ENCODE assay signal across 27 cellular contexts in the genomic region with DNA sequence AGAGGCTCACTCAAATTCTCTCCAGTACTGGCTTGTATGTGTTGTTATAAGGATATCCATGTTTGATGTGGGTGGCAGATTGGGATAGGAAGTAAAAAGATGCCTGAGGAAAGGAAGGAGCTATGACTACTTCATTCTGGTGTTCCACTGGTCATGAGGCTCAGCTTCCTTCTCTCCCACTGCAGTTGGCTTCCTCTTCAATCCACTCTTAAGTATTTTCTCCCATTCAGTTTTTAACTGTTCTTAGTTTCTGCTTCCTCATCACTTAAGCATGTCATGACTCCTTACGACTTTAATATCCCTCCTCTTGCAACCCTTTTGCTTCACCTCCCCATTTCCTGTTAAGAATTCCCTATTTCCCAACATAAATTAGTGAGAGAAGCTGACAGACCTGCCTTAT.
DNase-seq lines count a peak whose midpoint lies in the region; ATAC-seq and TF ChIP-seq lines count a peak whose summit lies in the region.
"Had no signal": no experiment of that assay in that cellular context is flagged by ENCODE, and none has a peak within 500 bp of the region (broad histone marks: within the 10 kb centered on the region; RNA-seq: fewer than 3 reads in every experiment).

No MANE protein-coding gene starts in this region.

- TF ChIP-seq CTCF in AG04449 (IDR thresholded peaks at IDR 0.05; ENCODE audit: insufficient read depth, low read length, missing control alignments) (no peak), nephron (IDR thresholded peaks at IDR 0.05; ENCODE audit: unreplicated experiment in 3 of 3) (no peak), lower leg skin (IDR thresholded peaks at IDR 0.05) (no peak)

- H3K36me3 Mint-ChIP-seq in nephron (ENCODE audit: low read depth): peaks cover 36% of the 10 kb centered on the region
- H3K36me3 Mint-ChIP-seq in activated T-helper 1 cell treated with anti-CD3 and anti-CD28 coated beads, Interleukin-12 subunit alpha, Interleukin-12 subunit beta, Interleukin-2, Interleukin-4 antibody, amounts not matched to agents 30 ng/mL and 10 ng/mL and 1 ng/mL, durations not matched to agents 14 hours and 24 hours and 36 hours (ENCODE audit: low read depth): peaks cover 2% of the 10 kb centered on the region

- no peak for ATAC-seq in HG02588 (IDR thresholded peaks at IDR 0.05; ENCODE audit: unreplicated experiment)
- ATAC-seq: A549; activated CD8-positive, alpha-beta T cell treated with anti-CD3 and anti-CD28 coated beads for 36 hours; naive thymus-derived CD8-positive, alpha-beta T cell had no signal

- H3K4me3 Mint-ChIP-seq in nephron: no peak overlapping the region
- H3K4me3 Mint-ChIP-seq in activated T-helper 1 cell treated with anti-CD3 and anti-CD28 coated beads, Interleukin-12 subunit alpha, Interleukin-12 subunit beta, Interleukin-2, Interleukin-4 antibody, amounts not matched to agents 30 ng/mL and 10 ng/mL and 1 ng/mL, durations not matched to agents 14 hours and 24 hours and 36 hours: no peak overlapping the region
- H3K4me3 Mint-ChIP-seq: activated CD8-positive, alpha-beta T cell treated with anti-CD3 and anti-CD28 coated beads for 36 hours; activated naive CD8-positive, alpha-beta T cell treated with anti-CD3 and anti-CD28 coated beads for 36 hours; naive thymus-derived CD8-positive, alpha-beta T cell had no signal

- no peaks in the 10 kb centered on the region for H3K27me3 Mint-ChIP-seq in nephron (ENCODE audit: low read depth)
- no peaks in the 10 kb centered on the region for H3K27me3 Mint-ChIP-seq in activated T-helper 1 cell treated with anti-CD3 and anti-CD28 coated beads, Interleukin-12 subunit alpha, Interleukin-12 subunit beta, Interleukin-2, Interleukin-4 antibody, amounts not matched to agents 30 ng/mL and 10 ng/mL and 1 ng/mL, durations not matched to agents 14 hours and 24 hours and 36 hours (ENCODE audit: insufficient read depth)
- H3K27me3 Mint-ChIP-seq: activated CD8-positive, alpha-beta T cell treated with anti-CD3 and anti-CD28 coated beads for 36 hours; activated naive CD8-positive, alpha-beta T cell treated with anti-CD3 and anti-CD28 coated beads for 36 hours; CD4-positive, CD25-positive, alpha-beta regulatory T cell; naive thymus-derived CD8-positive, alpha-beta T cell had no signal

- intact Hi-C loops in head of caudate nucleus (cut with DNase I) (no loop called here), lower leg skin (cut with DNase I; ENCODE audit: low total_unique reads) (no loop called here)
- intact Hi-C loops in activated T-helper 1 cell treated with anti-CD3 and anti-CD28 coated beads, Interleukin-12 subunit alpha, Interleukin-12 subunit beta, Interleukin-2, Interleukin-4 antibody, amounts not matched to agents 30 ng/mL and 10 ng/mL and 1 ng/mL, durations not matched to agents 14 hours and 24 hours and 36 hours (cut with micrococcal nuclease): no loop called here

- no peak for TF ChIP-seq POLR2A in lower leg skin (IDR thresholded peaks at IDR 0.05)

- no peak overlapping the region for H3K4me3 ChIP-seq in AG04449 (ENCODE audit: low read depth, low read length)
- no peak overlapping the region for H3K4me3 ChIP-seq in lower leg skin (ENCODE audit: low read depth, poor library complexity, severe bottlenecking)
- H3K4me3 ChIP-seq: A549, hepatocyte, PC-9, spleen had no signal

- H3K27ac ChIP-seq in epithelial cell of prostate: peak overlapping the region; percentile 49
- H3K27ac ChIP-seq: A549, brain microvascular endothelial cell, hepatocyte, PC-9 had no signal

- H3K4me1 Mint-ChIP-seq in nephron: peaks cover 72% of the 10 kb centered on the region
- no peaks in the 10 kb centered on the region for H3K4me1 Mint-ChIP-seq in activated T-helper 1 cell treated with anti-CD3 and anti-CD28 coated beads, Interleukin-12 subunit alpha, Interleukin-12 subunit beta, Interleukin-2, Interleukin-4 antibody, amounts not matched to agents 30 ng/mL and 10 ng/mL and 1 ng/mL, durations not matched to agents 14 hours and 24 hours and 36 hours (ENCODE audit: low read depth)
- H3K4me1 Mint-ChIP-seq: activated naive CD8-positive, alpha-beta T cell treated with anti-CD3 and anti-CD28 coated beads for 36 hours had no signal

- CTCF ChIA-PET in AG04449 (lab: Yijun Ruan, JAX): no interaction called here

- POLR2A ChIA-PET in AG04449 (lab: Yijun Ruan, JAX): no interaction called here

- H3K27ac Mint-ChIP-seq in nephron: peak overlapping the region in 2 of 3 experiments; percentile 17 to 74
- H3K27ac Mint-ChIP-seq in activated T-helper 1 cell treated with anti-CD3 and anti-CD28 coated beads, Interleukin-12 subunit alpha, Interleukin-12 subunit beta, Interleukin-2, Interleukin-4 antibody, amounts not matched to agents 30 ng/mL and 10 ng/mL and 1 ng/mL, durations not matched to agents 14 hours and 24 hours and 36 hours: no peak overlapping the region
- H3K27ac Mint-ChIP-seq: activated CD8-positive, alpha-beta T cell treated with anti-CD3 and anti-CD28 coated beads for 36 hours; activated naive CD8-positive, alpha-beta T cell treated with anti-CD3 and anti-CD28 coated beads for 36 hours had no signal

- DNase-seq in AG04449 (ENCODE audit: low read depth, low spot score): peak; percentile 7
- DNase-seq in M059J (ENCODE audit: low read depth): peak; percentile 19
- DNase-seq in epithelial cell of prostate (ENCODE audit: low read depth, low spot score): no peak
- no peak for DNase-seq in head of caudate nucleus
- DNase-seq in lower leg skin (ENCODE audit: low spot score in 2 of 2): no peak
- DNase-seq in activated T-helper 1 cell treated with anti-CD3 and anti-CD28 coated beads, Interleukin-12 subunit alpha, Interleukin-12 subunit beta, Interleukin-2, Interleukin-4 antibody, amounts not matched to agents 30 ng/mL and 10 ng/mL and 1 ng/mL, durations not matched to agents 14 hours and 24 hours and 36 hours (ENCODE audit: low spot score): no peak
- DNase-seq: activated CD4-positive, CD25-positive, alpha-beta regulatory T cell; activated CD8-positive, alpha-beta T cell treated with anti-CD3 and anti-CD28 coated beads for 36 hours; activated naive CD8-positive, alpha-beta T cell treated with anti-CD3 and anti-CD28 coated beads for 36 hours; activated T-cell treated with anti-CD3 and anti-CD28 coated beads, Interleukin-2, amount 50 U/mL, for 48 hours; brain microvascular endothelial cell; CD4-positive, CD25-positive, alpha-beta regulatory T cell; cortex of kidney; DMS153; GOT3; islet precursor cell; KG1; naive thymus-derived CD8-positive, alpha-beta T cell; NCI-H1092 treated with DMSO at 0.1 percent for 48 hours; NCI-H2107; PC-9; spleen; stimulated activated CD8-positive, alpha-beta memory T cell treated with anti-CD3 and anti-CD28 coated beads, Interleukin-4, amount 100 ng/mL, for 48 hours had no signal

- WGBS in lower leg skin, 2 donors: 69 to 74% methylated on average over 1 of the region's 1 CpG

- H3K9me3 Mint-ChIP-seq in nephron: no peaks in the 10 kb centered on the region
- H3K9me3 Mint-ChIP-seq in activated T-helper 1 cell treated with anti-CD3 and anti-CD28 coated beads, Interleukin-12 subunit alpha, Interleukin-12 subunit beta, Interleukin-2, Interleukin-4 antibody, amounts not matched to agents 30 ng/mL and 10 ng/mL and 1 ng/mL, durations not matched to agents 14 hours and 24 hours and 36 hours: no peaks in the 10 kb centered on the region
- H3K9me3 Mint-ChIP-seq: activated CD8-positive, alpha-beta T cell treated with anti-CD3 and anti-CD28 coated beads for 36 hours; activated naive CD8-positive, alpha-beta T cell treated with anti-CD3 and anti-CD28 coated beads for 36 hours; naive thymus-derived CD8-positive, alpha-beta T cell had no signal

Comparison
In these comparisons a context has a peak if more than half of its experiments do, and no peak if none do; other contexts are left out.
1. DNase-seq: peak in AG04449 (single experiment) and M059J (single experiment); none in epithelial cell of prostate (single experiment), head of caudate nucleus (0 of 42), lower leg skin (0 of 2) and activated T-helper 1 cell treated with anti-CD3 and anti-CD28 coated beads, Interleukin-12 subunit alpha, Interleukin-12 subunit beta, Interleukin-2, Interleukin-4 antibody, amounts not matched to agents 30 ng/mL and 10 ng/mL and 1 ng/mL, durations not matched to agents 14 hours and 24 hours and 36 hours (single experiment).